Comparison of ENCODE assay signal across 8 cellular contexts in the genomic region with DNA sequence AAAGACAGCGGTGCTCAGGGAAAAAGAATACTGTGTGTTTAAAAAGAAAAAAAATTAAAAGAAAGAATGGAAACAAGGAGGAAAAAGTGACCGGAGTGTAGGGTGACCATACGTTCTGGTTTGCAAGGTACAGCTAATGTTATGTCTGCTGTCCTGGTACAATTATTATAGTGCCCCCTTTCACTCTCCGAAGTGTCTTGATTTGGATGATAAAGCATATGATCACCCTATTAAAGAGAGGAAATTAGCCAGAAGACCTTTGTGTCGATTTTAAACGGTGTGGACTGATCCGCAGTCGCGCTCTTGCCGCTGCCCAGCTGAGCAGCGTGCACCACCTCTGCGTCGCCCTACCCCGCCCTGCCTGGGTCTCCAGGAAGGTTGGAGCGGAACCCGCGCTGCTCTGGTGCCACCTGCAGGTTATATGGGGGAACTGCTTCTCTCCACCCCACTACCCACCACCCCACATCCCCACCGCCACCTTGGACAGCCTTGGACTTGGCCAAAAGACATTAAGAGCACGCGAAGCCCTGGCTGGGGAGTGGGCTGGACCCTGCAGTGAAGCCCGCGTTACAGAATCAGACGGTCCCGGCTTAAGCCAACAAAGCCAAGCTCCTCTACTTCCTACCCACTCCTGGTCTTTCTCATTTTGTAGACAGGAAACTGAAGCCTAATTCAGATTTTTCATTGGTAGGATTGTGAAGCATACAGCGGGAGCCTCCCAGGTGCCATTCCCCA. TPM values are rescaled to one million over a fixed set of nuclear protein-coding genes. Genes with fewer than 3 reads are reported as not detected.
A peak's percentile ranks its signal among the peaks of the same experiment; 100 is the strongest.
DNase-seq lines count a peak whose midpoint lies in the region; ATAC-seq and TF ChIP-seq lines count a peak whose summit lies in the region.

No MANE protein-coding gene starts in this region.

- DNase-seq in CD1c-positive myeloid dendritic cell (ENCODE audit: extremely low spot score): peak; percentile 88
- peak; percentile 80 for DNase-seq in LoVo (ENCODE audit: low spot score)
- peak; percentile 28 for DNase-seq in SHP77 treated with DMSO at 0.1 percent for 48 hours (lab: John Stamatoyannopoulos, UW)
- peak; percentile 91 for DNase-seq in activated effector memory CD4-positive, alpha-beta T cell treated with anti-CD3 and anti-CD28 coated beads, Interleukin-2, amount 50 U/mL, for 16 hours
- peak; percentile 49 for DNase-seq in occipital lobe (lab: John Stamatoyannopoulos, UW)

- ATAC-seq in GM21423 (IDR thresholded peaks at IDR 0.05; ENCODE audit: unreplicated experiment) (peak; percentile 89), gastroesophageal sphincter (peak; percentile 97)

- peak; percentile 74 to 100 (median 87) for TF ChIP-seq CTCF in gastroesophageal sphincter (IDR thresholded peaks at IDR 0.05)

- H3K9ac ChIP-seq in subcutaneous abdominal adipose tissue (ENCODE audit: low read length in 5 of 5): no peak overlapping the region

- no peaks in the 10 kb centered on the region for H3K9me3 ChIP-seq in gastroesophageal sphincter
- H3K9me3 ChIP-seq in subcutaneous abdominal adipose tissue (ENCODE audit: control insufficient read depth in 5 of 5, low read length in 5 of 5): no peaks in the 10 kb centered on the region

- 6 to 16% methylated on average over 5 to 14 of the region's 25 CpGs for WGBS in gastroesophageal sphincter (ENCODE audit: low coverage in 1 of 2), 2 donors

- no peak for TF ChIP-seq EP300 in gastroesophageal sphincter (IDR thresholded peaks at IDR 0.05)

- TF ChIP-seq POLR2A in gastroesophageal sphincter (IDR thresholded peaks at IDR 0.05): no peak

- H3K4me3 ChIP-seq in gastroesophageal sphincter: no peak overlapping the region
- H3K4me3 ChIP-seq in subcutaneous abdominal adipose tissue (ENCODE audit: low read depth in 1 of 5, low read length in 5 of 5): peak overlapping the region in 4 of 5 donors; percentile 26 to 59 (median 55)

- H3K27ac ChIP-seq in gastroesophageal sphincter (no peak overlapping the region), subcutaneous abdominal adipose tissue (ENCODE audit: low read depth, low read length) (no peak overlapping the region)

- H3K36me3 ChIP-seq in gastroesophageal sphincter (no peaks in the 10 kb centered on the region), subcutaneous abdominal adipose tissue (ENCODE audit: control insufficient read depth in 5 of 5, insufficient read depth in 5 of 5, low read length in 5 of 5) (no peaks in the 10 kb centered on the region)

- H3K4me1 ChIP-seq in gastroesophageal sphincter (peaks cover 0 to 10% (median 0%) of the 10 kb centered on the region in 3 donors), subcutaneous abdominal adipose tissue (ENCODE audit: control insufficient read depth in 5 of 5, insufficient read depth in 5 of 5, low read length in 5 of 5) (peaks cover 3 to 17% (median 13%) of the 10 kb centered on the region in 5 donors)

- H3K27me3 ChIP-seq in gastroesophageal sphincter (peaks cover 29% of the 10 kb centered on the region), subcutaneous abdominal adipose tissue (ENCODE audit: control insufficient read depth in 5 of 5, insufficient read depth in 4 of 5, low read length in 5 of 5) (peaks cover 0 to 4% (median 0%) of the 10 kb centered on the region in 5 donors)

RNA-seq across cellular contexts. Expression of a gene that starts 41.2 kb away (rescaled TPM):
- total RNA-seq in gastroesophageal sphincter (10 to 100 TPM; 50.6 to 92.2 (median 65.5) TPM), occipital lobe (78.9 TPM)

Comparison
In these comparisons a context has a peak if more than half of its experiments do, and no peak if none do; other contexts are left out.
1. DNase-seq: peak in every context shown above with its lines; median percentile 91 in activated effector memory CD4-positive, alpha-beta T cell treated with anti-CD3 and anti-CD28 coated beads, Interleukin-2, amount 50 U/mL, for 16 hours; 88 in CD1c-positive myeloid dendritic cell; 80 in LoVo; 49 in occipital lobe; 28 in SHP77 treated with DMSO at 0.1 percent for 48 hours.
2. H3K4me3 ChIP-seq: peak in subcutaneous abdominal adipose tissue (4 of 5); none in gastroesophageal sphincter (0 of 2).